In the genomic region with DNA sequence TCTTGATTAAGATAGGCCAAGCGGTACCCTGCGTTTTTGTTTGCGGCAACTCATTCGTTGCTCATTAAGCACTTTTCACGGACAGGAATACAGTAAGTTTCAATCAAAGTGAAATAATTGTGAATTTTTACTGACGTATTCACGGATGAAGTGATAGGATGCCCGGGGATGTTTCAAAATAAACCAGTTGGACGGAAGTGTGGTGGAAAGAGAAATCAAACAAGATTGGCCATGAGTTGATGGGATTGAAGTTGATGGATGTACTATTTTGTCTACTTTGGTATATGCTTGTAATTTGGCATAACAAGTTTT, we compare ENCODE assay signal across 8 cellular contexts. TPM values are rescaled to one million over a fixed set of nuclear protein-coding genes. Genes with fewer than 3 reads are reported as not detected.
A peak's percentile ranks its signal among the peaks of the same experiment; 100 is the strongest.
DNase-seq lines count a peak whose midpoint lies in the region; ATAC-seq and TF ChIP-seq lines count a peak whose summit lies in the region.

No MANE protein-coding gene starts in this region.

- H3K27ac ChIP-seq in C4-2B = peak overlapping the region; percentile 89

- H3K4me3 Mint-ChIP-seq in IgD-negative memory B cell (peak overlapping the region; percentile 83 to 96 (median 94)), nephron (peak overlapping the region; percentile 82 to 90 (median 86))
- peak overlapping the region; percentile 85 for H3K4me3 Mint-ChIP-seq in dendritic cell treated with granulocyte-macrophage colony-stimulating factor and Interleukin-4, amounts not matched to agents 40 ng/mL and 50 ng/mL, for 4 days

- in situ Hi-C loops in G401 (cut with HindIII; ENCODE audit: low sequenced_read_pairs) = no loop called here

- ATAC-seq in GM18907 (IDR thresholded peaks at IDR 0.05; ENCODE audit: unreplicated experiment) = no peak
- no peak for ATAC-seq in GM21619 (IDR thresholded peaks at IDR 0.05; ENCODE audit: unreplicated experiment)

- peak overlapping the region; percentile 32 to 82 (median 65) for H3K27ac Mint-ChIP-seq in IgD-negative memory B cell
- H3K27ac Mint-ChIP-seq in dendritic cell treated with granulocyte-macrophage colony-stimulating factor and Interleukin-4, amounts not matched to agents 40 ng/mL and 50 ng/mL, for 4 days = peak overlapping the region; percentile 81
- peak overlapping the region; percentile 40 to 93 (median 46) for H3K27ac Mint-ChIP-seq in nephron

- intact Hi-C loops in dendritic cell treated with granulocyte-macrophage colony-stimulating factor and Interleukin-4, amounts not matched to agents 40 ng/mL and 50 ng/mL, for 4 days (cut with micrococcal nuclease) = no loop called here

- H3K27me3 Mint-ChIP-seq in IgD-negative memory B cell (no peaks in the 10 kb centered on the region), nephron (ENCODE audit: low read depth) (peaks cover 4% of the 10 kb centered on the region)
- H3K27me3 Mint-ChIP-seq in dendritic cell treated with granulocyte-macrophage colony-stimulating factor and Interleukin-4, amounts not matched to agents 40 ng/mL and 50 ng/mL, for 4 days = peaks cover 5% of the 10 kb centered on the region

- DNase-seq in G401 (ENCODE audit: low spot score) = no peak
- DNase-seq in HT-29 (ENCODE audit: low spot score) = no peak

- H3K9me3 Mint-ChIP-seq in IgD-negative memory B cell (no peaks in the 10 kb centered on the region), nephron (no peaks in the 10 kb centered on the region)
- H3K9me3 Mint-ChIP-seq in dendritic cell treated with granulocyte-macrophage colony-stimulating factor and Interleukin-4, amounts not matched to agents 40 ng/mL and 50 ng/mL, for 4 days = no peaks in the 10 kb centered on the region

- H3K4me1 Mint-ChIP-seq in IgD-negative memory B cell (peaks cover 16 to 23% (median 21%) of the 10 kb centered on the region in 3 donors), nephron (peaks cover 32% of the 10 kb centered on the region)
- H3K4me1 Mint-ChIP-seq in dendritic cell treated with granulocyte-macrophage colony-stimulating factor and Interleukin-4, amounts not matched to agents 40 ng/mL and 50 ng/mL, for 4 days (ENCODE audit: low read depth) = peaks cover 11% of the 10 kb centered on the region

- no peak for TF ChIP-seq CTCF in C4-2B (conservative IDR thresholded peaks at IDR 0.05)
- no peak for TF ChIP-seq CTCF in nephron (IDR thresholded peaks at IDR 0.05; ENCODE audit: unreplicated experiment in 3 of 3)

- H3K36me3 Mint-ChIP-seq in IgD-negative memory B cell (peaks cover 4% of the 10 kb centered on the region), nephron (ENCODE audit: low read depth) (peaks cover 11% of the 10 kb centered on the region)
- peaks cover 13% of the 10 kb centered on the region for H3K36me3 Mint-ChIP-seq in dendritic cell treated with granulocyte-macrophage colony-stimulating factor and Interleukin-4, amounts not matched to agents 40 ng/mL and 50 ng/mL, for 4 days (ENCODE audit: low read depth)

RNA-seq across cellular contexts. Expression of a gene that starts 0.5 kb away (rescaled TPM):
- polyA plus RNA-seq in IgD-negative memory B cell = 6.8 TPM
- 52.6 and 58.4 TPM in 2 replicates for total RNA-seq in G401 (2014; rRNA removed; shearing (Covaris generic))
- 31.2 and 40.0 TPM in 2 replicates for total RNA-seq in HT-29 (2014; rRNA removed; shearing (Covaris generic))
